1 cellular context compared by ENCODE assay signal in the genomic region with DNA sequence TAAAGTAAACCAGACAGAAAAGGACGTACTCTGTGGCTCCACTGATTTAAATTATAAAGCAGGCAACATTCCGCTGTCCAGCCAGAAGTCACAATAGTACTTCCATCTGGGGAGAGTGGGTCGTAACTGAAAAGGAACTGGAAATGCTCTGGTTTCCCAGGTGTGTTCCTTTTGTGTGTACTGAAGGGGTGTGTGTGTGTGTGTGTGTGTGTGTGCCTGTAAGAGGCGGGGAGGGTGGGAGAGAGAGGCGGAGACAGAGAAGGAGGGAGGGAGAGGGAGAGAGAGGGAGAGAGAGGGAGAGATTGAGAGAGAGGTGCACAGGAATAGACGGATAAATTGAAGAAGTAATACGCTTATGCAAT.
TF ChIP-seq lines count a peak whose summit lies in the region.

No MANE protein-coding gene starts in this region.

TF ChIP-seq in K562, 482 proteins besides CTCF, POLR2A, EP300 and RAD21 (continued from another document and continues in another):
- TF ChIP-seq, protein P1, sequence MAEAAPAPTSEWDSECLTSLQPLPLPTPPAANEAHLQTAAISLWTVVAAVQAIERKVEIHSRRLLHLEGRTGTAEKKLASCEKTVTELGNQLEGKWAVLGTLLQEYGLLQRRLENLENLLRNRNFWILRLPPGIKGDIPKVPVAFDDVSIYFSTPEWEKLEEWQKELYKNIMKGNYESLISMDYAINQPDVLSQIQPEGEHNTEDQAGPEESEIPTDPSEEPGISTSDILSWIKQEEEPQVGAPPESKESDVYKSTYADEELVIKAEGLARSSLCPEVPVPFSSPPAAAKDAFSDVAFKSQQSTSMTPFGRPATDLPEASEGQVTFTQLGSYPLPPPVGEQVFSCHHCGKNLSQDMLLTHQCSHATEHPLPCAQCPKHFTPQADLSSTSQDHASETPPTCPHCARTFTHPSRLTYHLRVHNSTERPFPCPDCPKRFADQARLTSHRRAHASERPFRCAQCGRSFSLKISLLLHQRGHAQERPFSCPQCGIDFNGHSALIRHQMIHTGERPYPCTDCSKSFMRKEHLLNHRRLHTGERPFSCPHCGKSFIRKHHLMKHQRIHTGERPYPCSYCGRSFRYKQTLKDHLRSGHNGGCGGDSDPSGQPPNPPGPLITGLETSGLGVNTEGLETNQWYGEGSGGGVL (CRISPR knock-in tag; IDR thresholded peaks at IDR 0.05): no peak
- TF ChIP-seq CBX1 (IDR thresholded peaks at IDR 0.05; ENCODE audit: low read depth) (no peak), SNIP1 (IDR thresholded peaks at IDR 0.05; ENCODE audit: low read depth) (no peak), MCM7 (IDR thresholded peaks at IDR 0.05) (no peak), CCAR2 (IDR thresholded peaks at IDR 0.05; ENCODE audit: low read depth, low read length) (no peak), C11orf30 (IDR thresholded peaks at IDR 0.05; ENCODE audit: low read depth) (no peak), ZNF444 (CRISPR knock-in tag; IDR thresholded peaks at IDR 0.05) (no peak), ZBTB2 (IDR thresholded peaks at IDR 0.05) (peak; percentile 43; the same call in 1 of the 2 replicates), NFIC (IDR thresholded peaks at IDR 0.05) (no peak), SFPQ (IDR thresholded peaks at IDR 0.05; ENCODE audit: low read depth, low read length) (no peak), MCM5 (IDR thresholded peaks at IDR 0.05; ENCODE audit: low read depth) (no peak), SIX5 (IDR thresholded peaks at IDR 0.05; ENCODE audit: borderline replicate concordance in 1 of 2, insufficient read depth in 1 of 2, low read depth in 1 of 2, low read length in 2 of 2) (no peak), U2AF1 (optimal IDR thresholded peaks at IDR 0.05; ENCODE audit: low read depth, low read length) (no peak), ZBTB17 (CRISPR knock-in tag; IDR thresholded peaks at IDR 0.05) (no peak), NR4A1 (CRISPR knock-in tag; IDR thresholded peaks at IDR 0.05) (no peak), NR4A1 (tag; IDR thresholded peaks at IDR 0.05) (no peak), FOXJ2 (tag; IDR thresholded peaks at IDR 0.05) (peak; percentile 53; the same call in 1 of the 2 replicates), ZNF253 (CRISPR knock-in tag; conservative IDR thresholded peaks at IDR 0.05) (no peak), NR3C1 (CRISPR knock-in tag; IDR thresholded peaks at IDR 0.05) (no peak), ZNF212 (CRISPR knock-in tag; IDR thresholded peaks at IDR 0.05) (no peak), KLF10 (CRISPR knock-in tag; IDR thresholded peaks at IDR 0.05) (no peak), TRIM28 (IDR thresholded peaks at IDR 0.05) (peak; percentile 24; the same call in 1 of the 2 replicates), SAFB2 (IDR thresholded peaks at IDR 0.05; ENCODE audit: borderline replicate concordance, low read depth, low read length, severe bottlenecking) (no peak), E2F6 (IDR thresholded peaks at IDR 0.05; ENCODE audit: borderline replicate concordance in 1 of 2, extremely low read depth in 1 of 2, insufficient read depth in 1 of 2, insufficient read length in 1 of 2, low read depth in 1 of 2, low read length in 1 of 2, poor library complexity in 1 of 2, severe bottlenecking in 1 of 2) (no peak), XRCC4 (IDR thresholded peaks at IDR 0.05; ENCODE audit: extremely low read depth, insufficient read depth, insufficient read length) (no peak), KDM1A (IDR thresholded peaks at IDR 0.05) (peak; percentile 67 to 87), ZBTB8A (IDR thresholded peaks at IDR 0.05; ENCODE audit: partially characterized antibody) (no peak), KHSRP (IDR thresholded peaks at IDR 0.05) (no peak), ETV1 (tag; conservative IDR thresholded peaks at IDR 0.05; ENCODE audit: low read depth) (no peak), GATA2 (CRISPR knock-in tag; IDR thresholded peaks at IDR 0.05) (no peak), PTBP1 (IDR thresholded peaks at IDR 0.05; ENCODE audit: low read depth, low read length) (no peak), TCFL5 (CRISPR knock-in tag; conservative IDR thresholded peaks at IDR 0.05) (no peak), ZNF282 (CRISPR knock-in tag; IDR thresholded peaks at IDR 0.05) (no peak), ZNF232 (CRISPR knock-in tag; IDR thresholded peaks at IDR 0.05) (no peak), SP1 (CRISPR knock-in tag; IDR thresholded peaks at IDR 0.05) (no peak), SREBF1 (IDR thresholded peaks at IDR 0.05; ENCODE audit: borderline replicate concordance, low read depth, low read length) (no peak), ZNF384 (IDR thresholded peaks at IDR 0.05; ENCODE audit: low read depth, low read length) (no peak), ESRRA (IDR thresholded peaks at IDR 0.05; ENCODE audit: borderline replicate concordance, low read depth) (no peak), TRIM24 (IDR thresholded peaks at IDR 0.05) (peak in 1 of 2 experiments; percentile 37; a peak in 1 of 4 replicates), MYBL2 (IDR thresholded peaks at IDR 0.05; ENCODE audit: low read depth) (no peak), MYBL2 (CRISPR knock-in tag; IDR thresholded peaks at IDR 0.05; ENCODE audit: borderline replicate concordance) (no peak), MIER1 (IDR thresholded peaks at IDR 0.05; ENCODE audit: low read depth) (0 out of 2 replicates have a peak, but pooled peaks have one; percentile 66), TAF9B (IDR thresholded peaks at IDR 0.05; ENCODE audit: partially characterized antibody) (no peak), TCF7L2 (IDR thresholded peaks at IDR 0.05; ENCODE audit: low read depth, low read length) (no peak), KLF13 (tag; IDR thresholded peaks at IDR 0.05; ENCODE audit: borderline replicate concordance, low read depth) (no peak), TEAD2 (tag; IDR thresholded peaks at IDR 0.05) (no peak), MLX (CRISPR knock-in tag; conservative IDR thresholded peaks at IDR 0.05) (no peak), ZNF408 (CRISPR knock-in tag; IDR thresholded peaks at IDR 0.05; ENCODE audit: low read depth) (no peak), DLX4 (CRISPR knock-in tag; IDR thresholded peaks at IDR 0.05) (no peak), BMI1 (IDR thresholded peaks at IDR 0.05; ENCODE audit: low read length) (no peak), ZNF695 (CRISPR knock-in tag; IDR thresholded peaks at IDR 0.05) (no peak), IRF2 (CRISPR knock-in tag; IDR thresholded peaks at IDR 0.05) (no peak), SREBF2 (CRISPR knock-in tag; IDR thresholded peaks at IDR 0.05) (no peak), SMC3 (conservative IDR thresholded peaks at IDR 0.05; ENCODE audit: insufficient read depth, low read depth, low read length) (no peak), NEUROD1 (IDR thresholded peaks at IDR 0.05; ENCODE audit: borderline replicate concordance, low read depth, low read length, partially characterized antibody) (no peak), ZNF133 (CRISPR knock-in tag; IDR thresholded peaks at IDR 0.05) (no peak), ZNF696 (CRISPR knock-in tag; conservative IDR thresholded peaks at IDR 0.05) (no peak), RBFOX2 (IDR thresholded peaks at IDR 0.05; ENCODE audit: low read depth, low read length) (no peak), MEF2D (tag; conservative IDR thresholded peaks at IDR 0.05; ENCODE audit: low read depth) (no peak), MCM3 (IDR thresholded peaks at IDR 0.05) (peak; percentile 88), ATF2 (CRISPR knock-in tag; IDR thresholded peaks at IDR 0.05) (no peak), PURB (CRISPR knock-in tag; IDR thresholded peaks at IDR 0.05; ENCODE audit: low read depth) (no peak), BHLHE40 (IDR thresholded peaks at IDR 0.05; ENCODE audit: low read length) (no peak)
- TF ChIP-seq, protein P2, sequence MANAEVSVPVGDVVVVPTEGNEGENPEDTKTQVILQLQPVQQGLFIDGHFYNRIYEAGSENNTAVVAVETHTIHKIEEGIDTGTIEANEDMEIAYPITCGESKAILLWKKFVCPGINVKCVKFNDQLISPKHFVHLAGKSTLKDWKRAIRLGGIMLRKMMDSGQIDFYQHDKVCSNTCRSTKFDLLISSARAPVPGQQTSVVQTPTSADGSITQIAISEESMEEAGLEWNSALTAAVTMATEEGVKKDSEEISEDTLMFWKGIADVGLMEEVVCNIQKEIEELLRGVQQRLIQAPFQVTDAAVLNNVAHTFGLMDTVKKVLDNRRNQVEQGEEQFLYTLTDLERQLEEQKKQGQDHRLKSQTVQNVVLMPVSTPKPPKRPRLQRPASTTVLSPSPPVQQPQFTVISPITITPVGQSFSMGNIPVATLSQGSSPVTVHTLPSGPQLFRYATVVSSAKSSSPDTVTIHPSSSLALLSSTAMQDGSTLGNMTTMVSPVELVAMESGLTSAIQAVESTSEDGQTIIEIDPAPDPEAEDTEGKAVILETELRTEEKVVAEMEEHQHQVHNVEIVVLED (CRISPR knock-in tag; IDR thresholded peaks at IDR 0.05): no peak
- TF ChIP-seq, protein P3, sequence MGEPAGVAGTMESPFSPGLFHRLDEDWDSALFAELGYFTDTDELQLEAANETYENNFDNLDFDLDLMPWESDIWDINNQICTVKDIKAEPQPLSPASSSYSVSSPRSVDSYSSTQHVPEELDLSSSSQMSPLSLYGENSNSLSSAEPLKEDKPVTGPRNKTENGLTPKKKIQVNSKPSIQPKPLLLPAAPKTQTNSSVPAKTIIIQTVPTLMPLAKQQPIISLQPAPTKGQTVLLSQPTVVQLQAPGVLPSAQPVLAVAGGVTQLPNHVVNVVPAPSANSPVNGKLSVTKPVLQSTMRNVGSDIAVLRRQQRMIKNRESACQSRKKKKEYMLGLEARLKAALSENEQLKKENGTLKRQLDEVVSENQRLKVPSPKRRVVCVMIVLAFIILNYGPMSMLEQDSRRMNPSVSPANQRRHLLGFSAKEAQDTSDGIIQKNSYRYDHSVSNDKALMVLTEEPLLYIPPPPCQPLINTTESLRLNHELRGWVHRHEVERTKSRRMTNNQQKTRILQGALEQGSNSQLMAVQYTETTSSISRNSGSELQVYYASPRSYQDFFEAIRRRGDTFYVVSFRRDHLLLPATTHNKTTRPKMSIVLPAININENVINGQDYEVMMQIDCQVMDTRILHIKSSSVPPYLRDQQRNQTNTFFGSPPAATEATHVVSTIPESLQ (CRISPR knock-in tag; IDR thresholded peaks at IDR 0.05): no peak
- TF ChIP-seq, protein P4, sequence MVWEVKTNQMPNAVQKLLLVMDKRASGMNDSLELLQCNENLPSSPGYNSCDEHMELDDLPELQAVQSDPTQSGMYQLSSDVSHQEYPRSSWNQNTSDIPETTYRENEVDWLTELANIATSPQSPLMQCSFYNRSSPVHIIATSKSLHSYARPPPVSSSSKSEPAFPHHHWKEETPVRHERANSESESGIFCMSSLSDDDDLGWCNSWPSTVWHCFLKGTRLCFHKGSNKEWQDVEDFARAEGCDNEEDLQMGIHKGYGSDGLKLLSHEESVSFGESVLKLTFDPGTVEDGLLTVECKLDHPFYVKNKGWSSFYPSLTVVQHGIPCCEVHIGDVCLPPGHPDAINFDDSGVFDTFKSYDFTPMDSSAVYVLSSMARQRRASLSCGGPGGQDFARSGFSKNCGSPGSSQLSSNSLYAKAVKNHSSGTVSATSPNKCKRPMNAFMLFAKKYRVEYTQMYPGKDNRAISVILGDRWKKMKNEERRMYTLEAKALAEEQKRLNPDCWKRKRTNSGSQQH (CRISPR knock-in tag; IDR thresholded peaks at IDR 0.05): peak; percentile 74
